ENCODE assay signal across 27 cellular contexts in the genomic region with DNA sequence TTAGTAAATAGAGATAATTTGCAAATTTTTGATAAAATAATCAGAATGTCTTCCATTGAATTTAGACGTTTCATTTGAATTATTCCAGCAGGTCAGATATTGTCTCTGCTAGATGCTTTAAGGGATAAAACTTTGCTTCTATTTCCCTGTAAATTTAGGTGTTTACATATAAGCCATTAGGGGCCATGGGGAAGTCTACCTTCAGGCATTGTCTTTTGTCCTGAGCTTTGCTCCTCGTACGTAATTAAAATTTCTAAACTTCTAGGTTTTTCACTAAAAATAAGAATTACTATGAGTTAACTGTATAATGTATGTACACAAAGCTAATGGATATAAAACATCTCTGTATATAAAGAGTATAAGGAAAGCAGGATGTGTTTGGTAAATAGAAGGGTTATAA. TPM values are rescaled to one million over a fixed set of nuclear protein-coding genes. Genes with fewer than 3 reads are reported as not detected.
"Had no signal": no experiment of that assay in that cellular context is flagged by ENCODE, and none has a peak within 500 bp of the region (broad histone marks: within the 10 kb centered on the region; RNA-seq: fewer than 3 reads in every experiment).

No MANE protein-coding gene starts in this region.

- H3K27ac ChIP-seq: dorsolateral prefrontal cortex, gastrocnemius medialis, heart right ventricle, left ventricle myocardium inferior, lower lobe of right lung, spleen, testis, tibial nerve had no signal

- DNase-seq: cortex of kidney; dorsolateral prefrontal cortex; effector memory CD4-positive, alpha-beta T cell; gastrocnemius medialis; heart right ventricle; kidney; left cardiac atrium; left ventricle myocardium inferior; lower lobe of right lung; natural killer cell; posterior cingulate gyrus; spleen; stimulated activated CD4-positive, alpha-beta T cell treated with anti-CD3 and anti-CD28 coated beads, Interleukin-15, amount 100 ng/mL, for 24 hours; stimulated activated CD4-positive, alpha-beta T cell treated with anti-CD3 and anti-CD28 coated beads, Interleukin-1b, Interleukin-23, amount 100 ng/mL, for 48 hours; stimulated activated CD4-positive, alpha-beta T cell treated with anti-CD3 and anti-CD28 coated beads, Interleukin-4, amount 100 ng/mL, for 24 hours; testis had no signal

- H3K4me1 ChIP-seq: gastrocnemius medialis, heart right ventricle, left ventricle myocardium inferior, lower lobe of right lung, tibial nerve had no signal

- H3K4me3 ChIP-seq: dorsolateral prefrontal cortex, gastrocnemius medialis, heart right ventricle, left ventricle myocardium inferior, lower lobe of right lung, spleen, testis, tibial nerve had no signal

- FAIRE-seq: endometrium had no signal

- H3K36me3 ChIP-seq: gastrocnemius medialis, heart right ventricle, left ventricle myocardium inferior, lower lobe of right lung, spleen, tibial nerve had no signal

- H3K27me3 ChIP-seq: dorsolateral prefrontal cortex, gastrocnemius medialis, heart right ventricle, spleen, testis, tibial nerve had no signal

- H3K9me3 ChIP-seq: gastrocnemius medialis, lower lobe of right lung, testis, tibial nerve had no signal

RNA-seq across cellular contexts. Expression of gene CD69, which starts 24.1 kb away (rescaled TPM):
- total RNA-seq: fibroblast of villous mesenchyme, myocyte, neural crest cell, osteocyte had no signal

RNA-seq across cellular contexts. Expression of gene KLRF1, which starts 42.5 kb away (rescaled TPM):
- total RNA-seq: gastrocnemius medialis, left ventricle myocardium inferior, mesothelial cell of epicardium, mucosa of gallbladder, myocyte, neural crest cell, osteocyte, skeletal muscle tissue had no signal

RNA-seq across cellular contexts. Expression of gene CLECL1, which starts 51.9 kb away (rescaled TPM):
- total RNA-seq: esophagus mucosa, fibroblast of villous mesenchyme, gastrocnemius medialis, left ventricle myocardium inferior, mesothelial cell of epicardium, myocyte, neural crest cell, osteocyte, pulmonary artery endothelial cell, skeletal muscle tissue, testis, tibial nerve had no signal
